1 cellular context compared by ENCODE assay signal in the genomic region with DNA sequence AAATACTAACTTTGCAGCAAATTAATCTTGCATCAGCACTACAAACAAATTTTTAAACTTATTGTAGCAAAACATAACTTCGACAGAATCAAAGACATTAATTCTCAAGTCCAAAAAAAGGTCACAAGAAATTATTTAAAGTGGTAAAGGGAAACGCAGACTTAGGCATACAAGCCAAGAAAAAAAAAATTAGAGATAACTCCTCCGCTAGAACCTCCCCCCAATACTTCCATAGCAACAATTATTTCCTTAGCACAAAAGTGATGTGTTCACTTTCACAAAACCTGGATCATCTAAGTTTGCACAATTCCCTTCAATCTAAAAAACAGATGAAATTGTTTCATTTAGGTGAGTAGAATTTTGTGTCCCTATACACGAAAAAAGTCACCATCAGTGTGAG.
TF ChIP-seq lines count a peak whose summit lies in the region.

No MANE protein-coding gene starts in this region.

TF ChIP-seq in HepG2, 621 proteins besides CTCF, POLR2A, EP300 and RAD21 (continued from another document):
- TF ChIP-seq RNF219 (CRISPR knock-in tag; IDR thresholded peaks at IDR 0.05) = no peak
- TF ChIP-seq NFRKB (IDR thresholded peaks at IDR 0.05) = no peak
- TF ChIP-seq ZNF17 (CRISPR knock-in tag; IDR thresholded peaks at IDR 0.05) = no peak
- TF ChIP-seq ZNF572 (CRISPR knock-in tag; IDR thresholded peaks at IDR 0.05) = no peak
- TF ChIP-seq KDM4B (CRISPR knock-in tag; IDR thresholded peaks at IDR 0.05) = no peak
- TF ChIP-seq ZBTB21 (CRISPR knock-in tag; IDR thresholded peaks at IDR 0.05) = no peak
- TF ChIP-seq ZSCAN25 (CRISPR knock-in tag; IDR thresholded peaks at IDR 0.05) = no peak
- TF ChIP-seq MAFG (CRISPR knock-in tag; IDR thresholded peaks at IDR 0.05) = no peak
- no peak for TF ChIP-seq ZNF33A (CRISPR knock-in tag; IDR thresholded peaks at IDR 0.05; ENCODE audit: borderline replicate concordance)
